In the genomic region with DNA sequence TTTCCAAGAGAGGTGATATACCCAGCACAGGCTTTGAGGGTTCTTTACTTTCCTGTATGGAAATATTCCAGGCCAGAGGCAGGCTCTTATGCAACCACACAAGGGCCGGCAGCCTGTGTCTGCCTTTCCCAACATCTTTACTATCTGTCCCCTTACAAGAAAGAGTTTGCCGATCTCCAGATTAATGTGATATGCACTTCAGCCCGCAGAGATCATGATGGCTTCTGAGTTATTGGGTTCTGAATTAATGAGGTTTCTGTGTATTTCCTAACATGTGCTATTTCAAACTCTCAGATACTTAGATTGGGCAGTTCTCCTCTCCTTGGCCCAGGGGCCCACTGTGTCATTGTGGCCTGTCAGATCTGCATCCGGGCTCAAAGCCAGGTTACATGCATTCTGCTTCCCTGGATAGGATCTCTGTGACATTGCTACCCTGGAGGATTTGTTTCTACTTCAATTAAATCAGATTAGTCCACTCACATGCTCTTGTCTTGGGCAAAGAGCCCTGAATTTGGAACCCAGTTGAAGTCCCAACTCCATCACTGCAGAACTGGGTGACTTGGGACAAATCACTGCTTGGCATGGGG, we compare ENCODE assay signal across 12 cellular contexts. TPM values are rescaled to one million over a fixed set of nuclear protein-coding genes. Genes with fewer than 3 reads are reported as not detected.
DNase-seq lines count a peak whose midpoint lies in the region; ATAC-seq, FAIRE-seq and TF ChIP-seq lines count a peak whose summit lies in the region.
"Had no signal": no experiment of that assay in that cellular context is flagged by ENCODE, and none has a peak within 500 bp of the region (broad histone marks: within the 10 kb centered on the region; RNA-seq: fewer than 3 reads in every experiment).

No MANE protein-coding gene starts in this region.

- H3K36me3 ChIP-seq in astrocyte (ENCODE audit: insufficient read depth, low read length) = no peaks in the 10 kb centered on the region

- DNase-seq in GM04503 (ENCODE audit: low read depth) (peak; percentile 43), astrocyte (ENCODE audit: low read depth) (peak; percentile 67), iris pigment epithelial cell (ENCODE audit: low read depth) (peak; percentile 66), pons (ENCODE audit: low spot score) (no peak), NOMO-1 treated with dmso at 0.1 percent for 144 hours (lab: John Stamatoyannopoulos, UW; ENCODE audit: unreplicated experiment) (no peak), RKO (ENCODE audit: low spot score) (no peak)
- DNase-seq: DMS153, NCI-H226, nucleus accumbens had no signal

- no peaks in the 10 kb centered on the region for H3K27me3 ChIP-seq in astrocyte (ENCODE audit: insufficient read depth, low read length)

- H3K27ac ChIP-seq in astrocyte (ENCODE audit: low read depth, low read length) = no peak overlapping the region

- peaks cover 8% of the 10 kb centered on the region for H3K9me3 Mint-ChIP-seq in astrocyte (ENCODE audit: unreplicated experiment)
- H3K9me3 Mint-ChIP-seq in stimulated activated memory B cell treated with anti-CD40 and anti-IgM and Interleukin-4, amounts not matched to agents 10 μg/mL and 1 μg/mL and 100 μg/mL, for 72 hours = no peaks in the 10 kb centered on the region
- H3K9me3 Mint-ChIP-seq: T-helper 1 cell treated with Interleukin-12 subunit alpha and Interleukin-12 subunit beta and Interleukin-4 antibody, amounts not matched to agents 30 μg/mL and 1 μg/mL, for 36 hours had no signal

- H3K9me3 ChIP-seq in astrocyte (ENCODE audit: insufficient read depth, low read depth, low read length) = no peaks in the 10 kb centered on the region

- H3K4me3 Mint-ChIP-seq in astrocyte (ENCODE audit: unreplicated experiment) = no peak overlapping the region
- no peak overlapping the region for H3K4me3 Mint-ChIP-seq in stimulated activated memory B cell treated with anti-CD40 and anti-IgM and Interleukin-4, amounts not matched to agents 10 μg/mL and 1 μg/mL and 100 μg/mL, for 72 hours
- H3K4me3 Mint-ChIP-seq: T-helper 1 cell treated with Interleukin-12 subunit alpha and Interleukin-12 subunit beta and Interleukin-4 antibody, amounts not matched to agents 30 μg/mL and 1 μg/mL, for 36 hours had no signal

- no peaks in the 10 kb centered on the region for H3K36me3 Mint-ChIP-seq in astrocyte (ENCODE audit: low read depth, unreplicated experiment)
- H3K36me3 Mint-ChIP-seq in stimulated activated memory B cell treated with anti-CD40 and anti-IgM and Interleukin-4, amounts not matched to agents 10 μg/mL and 1 μg/mL and 100 μg/mL, for 72 hours = no peaks in the 10 kb centered on the region

- H3K4me3 ChIP-seq in astrocyte (ENCODE audit: insufficient read depth, low read depth, low read length) = no peak overlapping the region

- no peak overlapping the region for H2AFZ ChIP-seq in astrocyte (ENCODE audit: low read depth, low read length)

- H3K27me3 Mint-ChIP-seq in astrocyte (ENCODE audit: low read depth, unreplicated experiment) = no peaks in the 10 kb centered on the region
- no peaks in the 10 kb centered on the region for H3K27me3 Mint-ChIP-seq in stimulated activated memory B cell treated with anti-CD40 and anti-IgM and Interleukin-4, amounts not matched to agents 10 μg/mL and 1 μg/mL and 100 μg/mL, for 72 hours

- no peak overlapping the region for H3K9ac ChIP-seq in astrocyte (ENCODE audit: low read length)

- H4K20me1 ChIP-seq in astrocyte (ENCODE audit: insufficient read depth, low read length) = no peaks in the 10 kb centered on the region

- no peaks in the 10 kb centered on the region for H3K79me2 ChIP-seq in astrocyte (ENCODE audit: insufficient read depth, low read length)

- peak overlapping the region; percentile 4 for H3K27ac Mint-ChIP-seq in astrocyte (ENCODE audit: unreplicated experiment)
- H3K27ac Mint-ChIP-seq in stimulated activated memory B cell treated with anti-CD40 and anti-IgM and Interleukin-4, amounts not matched to agents 10 μg/mL and 1 μg/mL and 100 μg/mL, for 72 hours = peak overlapping the region; percentile 15
- H3K27ac Mint-ChIP-seq: T-helper 1 cell treated with Interleukin-12 subunit alpha and Interleukin-12 subunit beta and Interleukin-4 antibody, amounts not matched to agents 30 μg/mL and 1 μg/mL, for 36 hours had no signal

- H3K4me1 ChIP-seq in astrocyte (ENCODE audit: insufficient read depth, low read length) = peaks cover 23% of the 10 kb centered on the region

- ATAC-seq in stimulated activated memory B cell treated with anti-CD40 and anti-IgM and Interleukin-4, amounts not matched to agents 10 μg/mL and 1 μg/mL and 100 μg/mL, for 72 hours = no peak
- ATAC-seq in HG03108 (IDR thresholded peaks at IDR 0.05; ENCODE audit: unreplicated experiment) = no peak

- H3K4me1 Mint-ChIP-seq in astrocyte (ENCODE audit: low read depth, unreplicated experiment) = peaks cover 25% of the 10 kb centered on the region
- H3K4me1 Mint-ChIP-seq in stimulated activated memory B cell treated with anti-CD40 and anti-IgM and Interleukin-4, amounts not matched to agents 10 μg/mL and 1 μg/mL and 100 μg/mL, for 72 hours = peaks cover 9% of the 10 kb centered on the region

- H3K4me2 ChIP-seq in astrocyte (ENCODE audit: low read length) = no peak overlapping the region

- no peak for FAIRE-seq in astrocyte (lab: Jason Lieb, UNC)

- TF ChIP-seq CTCF in astrocyte (IDR thresholded peaks at IDR 0.05; ENCODE audit: insufficient read depth, low read depth, low read length) = no peak

RNA-seq across cellular contexts. Expression of gene TGM2, which starts 56.5 kb away (rescaled TPM):
- 48.2 and 98.9 TPM in 2 replicates for total RNA-seq in astrocyte

Comparison
In these comparisons a context has a peak if more than half of its experiments do, and no peak if none do; other contexts are left out.
1. DNase-seq: peak in GM04503 (single experiment), astrocyte (single experiment) and iris pigment epithelial cell (single experiment); none in pons (single experiment), NOMO-1 treated with dmso at 0.1 percent for 144 hours (single experiment) and RKO (single experiment).